ENCODE assay signal across 1 cellular context in the genomic region with DNA sequence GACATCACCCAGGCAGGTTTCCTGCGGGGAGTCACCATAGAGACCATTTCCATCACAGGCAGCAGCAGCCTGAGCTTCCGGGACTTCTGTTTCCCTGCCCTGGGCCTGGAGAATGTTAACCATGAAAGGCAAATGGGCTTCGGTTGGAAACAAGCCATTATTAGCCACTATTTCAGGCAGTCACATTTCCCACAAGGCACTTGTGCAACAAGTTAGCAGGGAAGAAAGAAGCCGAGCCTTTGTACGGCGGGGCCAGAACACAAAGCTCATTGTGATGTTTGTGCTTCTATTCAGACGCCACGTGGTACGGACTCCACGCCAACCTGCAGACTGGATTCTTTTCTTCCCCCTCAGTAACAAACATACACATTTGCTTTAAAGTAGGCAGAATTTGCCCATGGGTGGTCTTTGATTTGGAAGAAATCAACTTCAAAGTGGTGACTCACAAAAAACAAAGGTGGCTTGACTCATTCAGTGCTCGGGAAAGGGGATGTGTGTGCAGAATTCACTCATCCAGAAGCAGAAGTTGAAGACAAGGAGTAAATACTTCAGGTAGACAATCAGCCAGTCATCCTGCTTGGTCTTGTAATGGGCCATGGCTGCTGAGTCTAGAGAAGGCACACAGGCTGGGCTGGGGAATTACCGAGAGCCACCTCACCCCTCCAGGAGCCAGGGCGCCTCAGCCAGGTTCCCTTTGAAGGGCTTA.
TF ChIP-seq lines count a peak whose summit lies in the region.

No MANE protein-coding gene starts in this region.

TF ChIP-seq in HCT116, 20 proteins besides CTCF, POLR2A, EP300 and RAD21 (continued from another document):
- TF ChIP-seq, protein P1, sequence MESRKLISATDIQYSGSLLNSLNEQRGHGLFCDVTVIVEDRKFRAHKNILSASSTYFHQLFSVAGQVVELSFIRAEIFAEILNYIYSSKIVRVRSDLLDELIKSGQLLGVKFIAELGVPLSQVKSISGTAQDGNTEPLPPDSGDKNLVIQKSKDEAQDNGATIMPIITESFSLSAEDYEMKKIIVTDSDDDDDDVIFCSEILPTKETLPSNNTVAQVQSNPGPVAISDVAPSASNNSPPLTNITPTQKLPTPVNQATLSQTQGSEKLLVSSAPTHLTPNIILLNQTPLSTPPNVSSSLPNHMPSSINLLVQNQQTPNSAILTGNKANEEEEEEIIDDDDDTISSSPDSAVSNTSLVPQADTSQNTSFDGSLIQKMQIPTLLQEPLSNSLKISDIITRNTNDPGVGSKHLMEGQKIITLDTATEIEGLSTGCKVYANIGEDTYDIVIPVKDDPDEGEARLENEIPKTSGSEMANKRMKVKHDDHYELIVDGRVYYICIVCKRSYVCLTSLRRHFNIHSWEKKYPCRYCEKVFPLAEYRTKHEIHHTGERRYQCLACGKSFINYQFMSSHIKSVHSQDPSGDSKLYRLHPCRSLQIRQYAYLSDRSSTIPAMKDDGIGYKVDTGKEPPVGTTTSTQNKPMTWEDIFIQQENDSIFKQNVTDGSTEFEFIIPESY (IDR thresholded peaks at IDR 0.05; ENCODE audit: extremely low read depth, insufficient replicate concordance, low read length): no peak
- TF ChIP-seq SRF (IDR thresholded peaks at IDR 0.05; ENCODE audit: low read depth) (peak; percentile 72; the same call in 1 of the 2 replicates), CBX3 (IDR thresholded peaks at IDR 0.05; ENCODE audit: low read depth) (peak; percentile 68), ZFX (IDR thresholded peaks at IDR 0.05) (no peak), EZH2 (IDR thresholded peaks at IDR 0.05) (no peak), ELF1 (IDR thresholded peaks at IDR 0.05; ENCODE audit: borderline replicate concordance, low read depth) (peak; percentile 39; the same call in 1 of the 2 replicates), TCF7L2 (IDR thresholded peaks at IDR 0.05; ENCODE audit: borderline replicate concordance, extremely low read depth, insufficient read depth, insufficient read length) (peak; percentile 69), JUND (IDR thresholded peaks at IDR 0.05) (peak; percentile 87), EZH2phosphoT487 (IDR thresholded peaks at IDR 0.05; ENCODE audit: borderline replicate concordance) (no peak), SP1 (IDR thresholded peaks at IDR 0.05; ENCODE audit: low read depth) (peak; percentile 67), YY1 (IDR thresholded peaks at IDR 0.05; ENCODE audit: extremely low read depth, insufficient replicate concordance, low read depth, low read length) (no peak)
- TF ChIP-seq, protein P2, sequence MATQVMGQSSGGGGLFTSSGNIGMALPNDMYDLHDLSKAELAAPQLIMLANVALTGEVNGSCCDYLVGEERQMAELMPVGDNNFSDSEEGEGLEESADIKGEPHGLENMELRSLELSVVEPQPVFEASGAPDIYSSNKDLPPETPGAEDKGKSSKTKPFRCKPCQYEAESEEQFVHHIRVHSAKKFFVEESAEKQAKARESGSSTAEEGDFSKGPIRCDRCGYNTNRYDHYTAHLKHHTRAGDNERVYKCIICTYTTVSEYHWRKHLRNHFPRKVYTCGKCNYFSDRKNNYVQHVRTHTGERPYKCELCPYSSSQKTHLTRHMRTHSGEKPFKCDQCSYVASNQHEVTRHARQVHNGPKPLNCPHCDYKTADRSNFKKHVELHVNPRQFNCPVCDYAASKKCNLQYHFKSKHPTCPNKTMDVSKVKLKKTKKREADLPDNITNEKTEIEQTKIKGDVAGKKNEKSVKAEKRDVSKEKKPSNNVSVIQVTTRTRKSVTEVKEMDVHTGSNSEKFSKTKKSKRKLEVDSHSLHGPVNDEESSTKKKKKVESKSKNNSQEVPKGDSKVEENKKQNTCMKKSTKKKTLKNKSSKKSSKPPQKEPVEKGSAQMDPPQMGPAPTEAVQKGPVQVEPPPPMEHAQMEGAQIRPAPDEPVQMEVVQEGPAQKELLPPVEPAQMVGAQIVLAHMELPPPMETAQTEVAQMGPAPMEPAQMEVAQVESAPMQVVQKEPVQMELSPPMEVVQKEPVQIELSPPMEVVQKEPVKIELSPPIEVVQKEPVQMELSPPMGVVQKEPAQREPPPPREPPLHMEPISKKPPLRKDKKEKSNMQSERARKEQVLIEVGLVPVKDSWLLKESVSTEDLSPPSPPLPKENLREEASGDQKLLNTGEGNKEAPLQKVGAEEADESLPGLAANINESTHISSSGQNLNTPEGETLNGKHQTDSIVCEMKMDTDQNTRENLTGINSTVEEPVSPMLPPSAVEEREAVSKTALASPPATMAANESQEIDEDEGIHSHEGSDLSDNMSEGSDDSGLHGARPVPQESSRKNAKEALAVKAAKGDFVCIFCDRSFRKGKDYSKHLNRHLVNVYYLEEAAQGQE (IDR thresholded peaks at IDR 0.05; ENCODE audit: low read depth): no peak
- TF ChIP-seq, protein P3, sequence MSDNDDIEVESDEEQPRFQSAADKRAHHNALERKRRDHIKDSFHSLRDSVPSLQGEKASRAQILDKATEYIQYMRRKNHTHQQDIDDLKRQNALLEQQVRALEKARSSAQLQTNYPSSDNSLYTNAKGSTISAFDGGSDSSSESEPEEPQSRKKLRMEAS (IDR thresholded peaks at IDR 0.05): peak; percentile 88
